Comparison of ENCODE assay signal across 8 cellular contexts in genomic region chr20:44959896-44960852, GRCh38. TPM values are rescaled to one million over a fixed set of nuclear protein-coding genes. Genes with fewer than 3 reads are reported as not detected.
DNase-seq lines count a peak whose midpoint lies in the region; ATAC-seq, FAIRE-seq and TF ChIP-seq lines count a peak whose summit lies in the region.

A gene with protein sequence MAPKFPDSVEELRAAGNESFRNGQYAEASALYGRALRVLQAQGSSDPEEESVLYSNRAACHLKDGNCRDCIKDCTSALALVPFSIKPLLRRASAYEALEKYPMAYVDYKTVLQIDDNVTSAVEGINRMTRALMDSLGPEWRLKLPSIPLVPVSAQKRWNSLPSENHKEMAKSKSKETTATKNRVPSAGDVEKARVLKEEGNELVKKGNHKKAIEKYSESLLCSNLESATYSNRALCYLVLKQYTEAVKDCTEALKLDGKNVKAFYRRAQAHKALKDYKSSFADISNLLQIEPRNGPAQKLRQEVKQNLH (minus strand): TSS chr20:44960397. CDS start chr20:44960333, 64 bp downstream.

- no peak for TF ChIP-seq CTCF in GM06990 (IDR thresholded peaks at IDR 0.05; ENCODE audit: insufficient read depth, low read length, poor library complexity, severe bottlenecking)
- peak; percentile 52 for TF ChIP-seq CTCF in neutrophil (IDR thresholded peaks at IDR 0.05)

- peak within 1 kb of the TSS; percentile 87 for H3K4me3 Mint-ChIP-seq in activated naive CD4-positive, alpha-beta T cell treated with anti-CD3 and anti-CD28 coated beads, Interleukin-2, amount 10 ng/mL, durations not matched to agents 7 days and 5 days

- no peaks in the 10 kb centered on the region for H3K9me3 ChIP-seq in SK-N-MC (ENCODE audit: low read depth, low read length)
- no peaks in the 10 kb centered on the region for H3K9me3 ChIP-seq in neutrophil

- no peak for FAIRE-seq in frontal cortex (lab: Jason Lieb, UNC)

- H3K9me3 Mint-ChIP-seq in activated naive CD4-positive, alpha-beta T cell treated with anti-CD3 and anti-CD28 coated beads, Interleukin-2, amount 10 ng/mL, durations not matched to agents 7 days and 5 days: peaks cover 1% of the 10 kb centered on the region

- H3K27me3 ChIP-seq in GM06990 (replicated peaks; ENCODE audit: control insufficient read depth, insufficient read depth, low read length) (no peaks in the 10 kb centered on the region), neutrophil (no peaks in the 10 kb centered on the region)

- H3K4me1 Mint-ChIP-seq in activated naive CD4-positive, alpha-beta T cell treated with anti-CD3 and anti-CD28 coated beads, Interleukin-2, amount 10 ng/mL, durations not matched to agents 7 days and 5 days: peaks cover 68% of the 10 kb centered on the region

- H3K4me1 ChIP-seq in neutrophil (ENCODE audit: control insufficient read depth in 1 of 2, insufficient read depth in 1 of 2, low read depth in 1 of 2, low read length in 1 of 2): peaks cover 21 to 27% of the 10 kb centered on the region in 2 experiments

- peak within 1 kb of the TSS; percentile 90 for H3K27ac Mint-ChIP-seq in activated naive CD4-positive, alpha-beta T cell treated with anti-CD3 and anti-CD28 coated beads, Interleukin-2, amount 10 ng/mL, durations not matched to agents 7 days and 5 days

- DNase-seq in GM06990 (ENCODE audit: extremely low read depth, insufficient read length) (peak; percentile 93), NCI-H1048 (lab: John Stamatoyannopoulos, UW) (peak; percentile 81), SK-N-MC (ENCODE audit: low read depth, low spot score) (no peak), frontal cortex (ENCODE audit: low spot score in 2 of 2) (peak; percentile 94 to 95), substantia nigra (lab: John Stamatoyannopoulos, UW) (peak; percentile 50 to 96 (median 85))
- peak; percentile 95 for DNase-seq in activated naive CD4-positive, alpha-beta T cell treated with anti-CD3 and anti-CD28 coated beads, Interleukin-2, amount 10 ng/mL, durations not matched to agents 7 days and 5 days

- H3K4me3 ChIP-seq in GM06990 (replicated peaks; ENCODE audit: low read depth, low read length) (peak within 1 kb of the TSS; percentile 86), SK-N-MC (peak within 1 kb of the TSS; percentile 93), neutrophil (ENCODE audit: low read depth in 1 of 2, low read length in 1 of 2) (peak within 1 kb of the TSS; percentile 60 to 76)

- ATAC-seq in HG02571 (IDR thresholded peaks at IDR 0.05; ENCODE audit: unreplicated experiment): peak; percentile 78

- peaks cover 22% of the 10 kb centered on the region for H3K36me3 Mint-ChIP-seq in activated naive CD4-positive, alpha-beta T cell treated with anti-CD3 and anti-CD28 coated beads, Interleukin-2, amount 10 ng/mL, durations not matched to agents 7 days and 5 days

- H3K9ac ChIP-seq in SK-N-MC (ENCODE audit: insufficient read length): peak within 1 kb of the TSS; percentile 82

- H3K27me3 Mint-ChIP-seq in activated naive CD4-positive, alpha-beta T cell treated with anti-CD3 and anti-CD28 coated beads, Interleukin-2, amount 10 ng/mL, durations not matched to agents 7 days and 5 days: no peaks in the 10 kb centered on the region

- peak within 1 kb of the TSS; percentile 43; the same call in 1 of the 2 replicates for H3K27ac ChIP-seq in SK-N-MC
- peak within 1 kb of the TSS; percentile 62 for H3K27ac ChIP-seq in neutrophil
- H3K27ac ChIP-seq in substantia nigra (ENCODE audit: low read depth, low read length, poor library complexity, severe bottlenecking): peak within 1 kb of the TSS; percentile 51

- H3K36me3 ChIP-seq in GM06990 (ENCODE audit: control insufficient read depth, insufficient read depth, low read length) (peaks cover 5% of the 10 kb centered on the region), SK-N-MC (ENCODE audit: insufficient read depth, low read length) (peaks cover 19% of the 10 kb centered on the region), neutrophil (peaks cover 13% of the 10 kb centered on the region)

- CTCF ChIA-PET in activated naive CD4-positive, alpha-beta T cell treated with anti-CD3 and anti-CD28 coated beads, Interleukin-2, amount 10 ng/mL, durations not matched to agents 7 days and 5 days (lab: Charles Lee): interaction anchor here (1.0 to 1.7 kb wide), 6 partner anchors 11 to 152 kb away, joined by 3 to 4 read pairs (median 3); no protein-coding TSS in a partner anchor

RNA-seq across cellular contexts. Expression of the gene that starts here (rescaled TPM):
- 3.7 TPM for total RNA-seq in frontal cortex
